In genomic region chr11:131886201-131886600, GRCh38 we compare ENCODE assay signal across 16 cellular contexts.
A peak's percentile ranks its signal among the peaks of the same experiment; 100 is the strongest.
DNase-seq lines count a peak whose midpoint lies in the region; ATAC-seq and TF ChIP-seq lines count a peak whose summit lies in the region.
"Had no signal": no experiment of that assay in that cellular context is flagged by ENCODE, and none has a peak within 500 bp of the region (broad histone marks: within the 10 kb centered on the region; RNA-seq: fewer than 3 reads in every experiment).

No MANE protein-coding gene starts in this region.

- no peak overlapping the region for H2BK12ac ChIP-seq in trophoblast cell (ENCODE audit: low read length)

- no peak overlapping the region for H4K12ac ChIP-seq in trophoblast cell (ENCODE audit: low read depth, low read length)

- H3K27ac ChIP-seq in VCaP = peak overlapping the region; percentile 7; the same call in 1 of the 2 replicates
- H3K27ac ChIP-seq in epithelial cell of prostate = peak overlapping the region; percentile 8
- no peak overlapping the region for H3K27ac ChIP-seq in trophoblast cell (ENCODE audit: low read depth, low read length)
- H3K27ac ChIP-seq: A549; BLaER1 treated with 17β-estradiol and CSF1 and Interleukin-3, amounts not matched to agents 10 nM and 100 nM; SJSA1 had no signal

- H3K36me3 ChIP-seq in trophoblast cell (ENCODE audit: control insufficient read depth in 1 of 2, insufficient read depth in 2 of 2, low read length in 2 of 2) = no peaks in the 10 kb centered on the region
- H3K36me3 ChIP-seq in MG63 = no peaks in the 10 kb centered on the region
- H3K36me3 ChIP-seq: BLaER1 treated with 17β-estradiol and CSF1 and Interleukin-3, amounts not matched to agents 10 nM and 100 nM; SJSA1 had no signal

- no peaks in the 10 kb centered on the region for H3K79me2 ChIP-seq in trophoblast cell (ENCODE audit: control insufficient read depth, insufficient read depth, low read length, poor library complexity)

- H3K23ac ChIP-seq in trophoblast cell (ENCODE audit: low read length) = peak overlapping the region; percentile 33

- no peak overlapping the region for H2AK5ac ChIP-seq in trophoblast cell (ENCODE audit: low read length)

- H3K4ac ChIP-seq in trophoblast cell (ENCODE audit: low read depth, low read length) = no peak overlapping the region

- intact Hi-C loops in left colon (cut with DNase I, micrococcal nuclease) = no loop called here

- no peak overlapping the region for H2AFZ ChIP-seq in trophoblast cell (ENCODE audit: insufficient read depth, low read length, poor library complexity)

- H3K27me3 ChIP-seq in trophoblast cell (ENCODE audit: insufficient read depth, low read length) (no peaks in the 10 kb centered on the region), MG63 (no peaks in the 10 kb centered on the region)
- H3K27me3 ChIP-seq: BLaER1 treated with 17β-estradiol and CSF1 and Interleukin-3, amounts not matched to agents 10 nM and 100 nM; SJSA1 had no signal

- H4K91ac ChIP-seq in trophoblast cell (ENCODE audit: low read depth, low read length) = no peak overlapping the region

- H4K8ac ChIP-seq in trophoblast cell (ENCODE audit: low read depth, low read length) = no peak overlapping the region

- no peak overlapping the region for H2BK5ac ChIP-seq in trophoblast cell (ENCODE audit: low read depth, low read length, poor library complexity)

- ATAC-seq in HG03432 (IDR thresholded peaks at IDR 0.05; ENCODE audit: unreplicated experiment) (peak; percentile 25), GM19463 (IDR thresholded peaks at IDR 0.05; ENCODE audit: unreplicated experiment) (no peak), left colon (no peak)
- ATAC-seq: A549 had no signal

- no peaks in the 10 kb centered on the region for H3K79me1 ChIP-seq in trophoblast cell (ENCODE audit: low read length)

- no peak overlapping the region for H3K14ac ChIP-seq in trophoblast cell (ENCODE audit: low read length)

- no peak overlapping the region for H2BK120ac ChIP-seq in trophoblast cell (ENCODE audit: insufficient read depth, low read length, poor library complexity)

- no peak overlapping the region for H3K18ac ChIP-seq in trophoblast cell (ENCODE audit: low read length)

- H3K4me3 ChIP-seq in trophoblast cell (ENCODE audit: low read depth, low read length) (no peak overlapping the region), MG63 (no peak overlapping the region)
- H3K4me3 ChIP-seq: A549; BLaER1 treated with 17β-estradiol and CSF1 and Interleukin-3, amounts not matched to agents 10 nM and 100 nM; SJSA1 had no signal

- H3K4me1 ChIP-seq in trophoblast cell (ENCODE audit: control insufficient read depth in 1 of 2, insufficient read depth in 2 of 2, low read length in 2 of 2) = peaks cover 2% of the 10 kb centered on the region in 2 experiments
- H3K4me1 ChIP-seq: A549 had no signal

- H3K4me2 ChIP-seq in trophoblast cell (ENCODE audit: low read length) = no peak overlapping the region
- H3K4me2 ChIP-seq: A549; BLaER1 treated with 17β-estradiol and CSF1 and Interleukin-3, amounts not matched to agents 10 nM and 100 nM had no signal

- WGBS in trophoblast cell (ENCODE audit: extremely low coverage, insufficient coverage, insufficient read length) = no CpG with 5 or more reads among the region's 3 CpGs

- DNase-seq in epithelial cell of prostate (ENCODE audit: low read depth, low spot score) (no peak), trophoblast cell (no peak), MG63 (no peak), left colon (no peak)
- DNase-seq: H9, Karpas-422, NCI-H187 treated with DMSO at 0.1 percent for 48 hours, NCI-H2171, NCI-H446 treated with DMSO at 0.1 percent for 48 hours, NCI-H748 treated with DMSO at 0.1 percent for 48 hours had no signal

- no peak overlapping the region for H3K9ac ChIP-seq in trophoblast cell (ENCODE audit: low read length)
- H3K9ac ChIP-seq: BLaER1 treated with 17β-estradiol and CSF1 and Interleukin-3, amounts not matched to agents 10 nM and 100 nM had no signal

- no peaks in the 10 kb centered on the region for H3K9me3 ChIP-seq in trophoblast cell (ENCODE audit: insufficient read depth, low read depth, low read length)
- H3K9me3 ChIP-seq in MG63 = no peaks in the 10 kb centered on the region
- H3K9me3 ChIP-seq: A549; BLaER1 treated with 17β-estradiol and CSF1 and Interleukin-3, amounts not matched to agents 10 nM and 100 nM; SJSA1 had no signal

- no peak for TF ChIP-seq CTCF in VCaP (conservative IDR thresholded peaks at IDR 0.05)
